ENCODE assay signal across 1 cellular context in the genomic region with DNA sequence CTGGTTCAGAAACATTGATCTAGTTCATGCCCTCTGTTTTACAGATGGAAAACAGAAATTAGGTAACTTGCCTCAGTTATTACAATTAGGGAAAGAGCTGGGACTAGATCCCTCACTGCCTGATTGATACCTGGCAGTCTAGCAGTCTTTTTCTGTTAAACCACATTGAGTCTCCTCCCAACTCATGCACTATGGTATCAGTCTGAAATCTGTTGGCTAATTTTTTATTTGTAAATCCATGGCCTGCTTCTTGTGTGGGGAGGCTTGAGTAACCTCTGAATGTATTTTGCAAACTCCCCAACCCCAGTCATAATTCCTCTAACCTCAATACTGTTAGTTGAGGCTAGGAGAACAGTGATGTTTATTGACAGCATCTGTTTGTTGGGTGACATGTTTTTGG.
TF ChIP-seq lines count a peak whose summit lies in the region.

No MANE protein-coding gene starts in this region.

TF ChIP-seq in A549, 52 proteins besides CTCF, POLR2A, EP300 and RAD21 (continued from another document):
- TF ChIP-seq, protein P1, sequence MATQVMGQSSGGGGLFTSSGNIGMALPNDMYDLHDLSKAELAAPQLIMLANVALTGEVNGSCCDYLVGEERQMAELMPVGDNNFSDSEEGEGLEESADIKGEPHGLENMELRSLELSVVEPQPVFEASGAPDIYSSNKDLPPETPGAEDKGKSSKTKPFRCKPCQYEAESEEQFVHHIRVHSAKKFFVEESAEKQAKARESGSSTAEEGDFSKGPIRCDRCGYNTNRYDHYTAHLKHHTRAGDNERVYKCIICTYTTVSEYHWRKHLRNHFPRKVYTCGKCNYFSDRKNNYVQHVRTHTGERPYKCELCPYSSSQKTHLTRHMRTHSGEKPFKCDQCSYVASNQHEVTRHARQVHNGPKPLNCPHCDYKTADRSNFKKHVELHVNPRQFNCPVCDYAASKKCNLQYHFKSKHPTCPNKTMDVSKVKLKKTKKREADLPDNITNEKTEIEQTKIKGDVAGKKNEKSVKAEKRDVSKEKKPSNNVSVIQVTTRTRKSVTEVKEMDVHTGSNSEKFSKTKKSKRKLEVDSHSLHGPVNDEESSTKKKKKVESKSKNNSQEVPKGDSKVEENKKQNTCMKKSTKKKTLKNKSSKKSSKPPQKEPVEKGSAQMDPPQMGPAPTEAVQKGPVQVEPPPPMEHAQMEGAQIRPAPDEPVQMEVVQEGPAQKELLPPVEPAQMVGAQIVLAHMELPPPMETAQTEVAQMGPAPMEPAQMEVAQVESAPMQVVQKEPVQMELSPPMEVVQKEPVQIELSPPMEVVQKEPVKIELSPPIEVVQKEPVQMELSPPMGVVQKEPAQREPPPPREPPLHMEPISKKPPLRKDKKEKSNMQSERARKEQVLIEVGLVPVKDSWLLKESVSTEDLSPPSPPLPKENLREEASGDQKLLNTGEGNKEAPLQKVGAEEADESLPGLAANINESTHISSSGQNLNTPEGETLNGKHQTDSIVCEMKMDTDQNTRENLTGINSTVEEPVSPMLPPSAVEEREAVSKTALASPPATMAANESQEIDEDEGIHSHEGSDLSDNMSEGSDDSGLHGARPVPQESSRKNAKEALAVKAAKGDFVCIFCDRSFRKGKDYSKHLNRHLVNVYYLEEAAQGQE (IDR thresholded peaks at IDR 0.05): no peak
- no peak for TF ChIP-seq HDAC2 (IDR thresholded peaks at IDR 0.05)
- no peak for TF ChIP-seq CHD4 (IDR thresholded peaks at IDR 0.05; ENCODE audit: borderline replicate concordance)
- TF ChIP-seq MAFK (IDR thresholded peaks at IDR 0.05; ENCODE audit: partially characterized antibody): no peak
- TF ChIP-seq BHLHE40 (IDR thresholded peaks at IDR 0.05; ENCODE audit: low read depth, low read length): no peak
- TF ChIP-seq RARB (CRISPR knock-in tag; IDR thresholded peaks at IDR 0.05): no peak
- TF ChIP-seq TP53 (CRISPR knock-in tag; IDR thresholded peaks at IDR 0.05): no peak
- TF ChIP-seq RFX5 (IDR thresholded peaks at IDR 0.05): no peak
- TF ChIP-seq FOXS1 (CRISPR knock-in tag; IDR thresholded peaks at IDR 0.05): no peak
- TF ChIP-seq HOXB13 (CRISPR knock-in tag; IDR thresholded peaks at IDR 0.05; ENCODE audit: low read depth): no peak
- TF ChIP-seq FOSB (CRISPR knock-in tag; IDR thresholded peaks at IDR 0.05): no peak
- TF ChIP-seq TFCP2L1 (CRISPR knock-in tag; IDR thresholded peaks at IDR 0.05): no peak
- no peak for TF ChIP-seq HOXB5 (CRISPR knock-in tag; IDR thresholded peaks at IDR 0.05)
- TF ChIP-seq, protein P2, sequence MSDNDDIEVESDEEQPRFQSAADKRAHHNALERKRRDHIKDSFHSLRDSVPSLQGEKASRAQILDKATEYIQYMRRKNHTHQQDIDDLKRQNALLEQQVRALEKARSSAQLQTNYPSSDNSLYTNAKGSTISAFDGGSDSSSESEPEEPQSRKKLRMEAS (IDR thresholded peaks at IDR 0.05): no peak
- TF ChIP-seq ZC3H11A (IDR thresholded peaks at IDR 0.05): no peak
- TF ChIP-seq, protein P3, sequence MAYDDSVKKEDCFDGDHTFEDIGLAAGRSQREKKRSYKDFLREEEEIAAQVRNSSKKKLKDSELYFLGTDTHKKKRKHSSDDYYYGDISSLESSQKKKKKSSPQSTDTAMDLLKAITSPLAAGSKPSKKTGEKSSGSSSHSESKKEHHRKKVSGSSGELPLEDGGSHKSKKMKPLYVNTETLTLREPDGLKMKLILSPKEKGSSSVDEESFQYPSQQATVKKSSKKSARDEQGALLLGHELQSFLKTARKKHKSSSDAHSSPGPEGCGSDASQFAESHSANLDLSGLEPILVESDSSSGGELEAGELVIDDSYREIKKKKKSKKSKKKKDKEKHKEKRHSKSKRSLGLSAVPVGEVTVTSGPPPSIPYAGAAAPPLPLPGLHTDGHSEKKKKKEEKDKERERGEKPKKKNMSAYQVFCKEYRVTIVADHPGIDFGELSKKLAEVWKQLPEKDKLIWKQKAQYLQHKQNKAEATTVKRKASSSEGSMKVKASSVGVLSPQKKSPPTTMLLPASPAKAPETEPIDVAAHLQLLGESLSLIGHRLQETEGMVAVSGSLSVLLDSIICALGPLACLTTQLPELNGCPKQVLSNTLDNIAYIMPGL (CRISPR knock-in tag; IDR thresholded peaks at IDR 0.05; ENCODE audit: borderline replicate concordance): no peak
- TF ChIP-seq, protein P4, sequence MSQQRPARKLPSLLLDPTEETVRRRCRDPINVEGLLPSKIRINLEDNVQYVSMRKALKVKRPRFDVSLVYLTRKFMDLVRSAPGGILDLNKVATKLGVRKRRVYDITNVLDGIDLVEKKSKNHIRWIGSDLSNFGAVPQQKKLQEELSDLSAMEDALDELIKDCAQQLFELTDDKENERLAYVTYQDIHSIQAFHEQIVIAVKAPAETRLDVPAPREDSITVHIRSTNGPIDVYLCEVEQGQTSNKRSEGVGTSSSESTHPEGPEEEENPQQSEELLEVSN (IDR thresholded peaks at IDR 0.05; ENCODE audit: borderline replicate concordance, low read depth): no peak
